8 cellular contexts compared by ENCODE assay signal in the genomic region with DNA sequence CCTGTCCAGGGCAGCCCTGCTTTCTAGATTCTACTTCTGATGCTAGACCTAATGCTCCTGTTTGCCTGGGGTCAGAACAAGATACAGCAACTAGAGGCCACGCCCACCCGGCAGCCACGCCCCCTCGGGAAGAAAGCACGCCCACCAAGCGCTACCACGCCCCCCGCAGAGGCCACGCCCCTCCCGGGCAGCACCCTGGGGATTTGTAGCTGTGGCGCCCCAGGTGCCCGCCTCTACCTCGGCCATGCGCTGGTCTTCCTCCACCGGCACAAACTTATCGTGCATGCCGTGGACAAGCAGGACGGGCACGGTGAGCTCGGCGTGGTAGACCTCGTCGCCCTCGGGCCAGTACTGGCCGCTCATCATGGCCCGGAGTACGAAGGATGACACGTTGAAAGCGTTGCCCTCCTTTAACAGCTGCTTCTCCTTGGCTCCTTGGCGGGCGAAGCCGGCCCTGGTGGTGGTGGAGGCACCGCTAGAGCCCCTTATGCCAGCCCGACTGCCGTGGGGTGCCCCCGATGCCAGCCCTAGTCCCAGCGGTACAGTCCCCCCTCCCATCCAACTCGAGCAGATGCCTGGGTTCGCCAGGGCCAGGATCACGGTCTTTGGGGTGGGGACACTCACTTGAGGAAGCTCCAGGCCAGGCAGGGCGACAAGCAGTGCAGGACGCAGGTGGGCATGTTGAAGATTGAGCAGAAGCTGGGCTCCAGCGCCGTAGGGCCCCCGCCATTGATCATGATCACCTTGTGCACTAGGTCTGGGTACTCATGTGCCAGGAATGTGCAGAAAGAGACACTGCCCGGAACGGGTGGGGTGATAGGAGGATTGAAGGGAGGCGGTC. TPM values are rescaled to one million over a fixed set of nuclear protein-coding genes. Genes with fewer than 3 reads are reported as not detected.
DNase-seq lines count a peak whose midpoint lies in the region; ATAC-seq and FAIRE-seq lines count a peak whose summit lies in the region.

No MANE protein-coding gene starts in this region.

- ATAC-seq in HG03025 (IDR thresholded peaks at IDR 0.05; ENCODE audit: low FRiP score, unreplicated experiment) (no peak), HG03097 (IDR thresholded peaks at IDR 0.05; ENCODE audit: low FRiP score, unreplicated experiment) (no peak), GM19463 (IDR thresholded peaks at IDR 0.05; ENCODE audit: unreplicated experiment) (no peak)

- H3K4me1 ChIP-seq in SJCRH30 = no peaks in the 10 kb centered on the region

- H3K36me3 ChIP-seq in SJCRH30 = peaks cover 33% of the 10 kb centered on the region

- H3K4me3 ChIP-seq in SJCRH30 = no peak overlapping the region

- FAIRE-seq in GM19239 (lab: Jason Lieb, UNC) = no peak

- DNase-seq in GM19239 (ENCODE audit: insufficient read length, low spot score) (peak; percentile 44), SJCRH30 (peak; percentile 48 to 60), astrocyte of the hippocampus (ENCODE audit: low read depth, low spot score) (peak; percentile 29), HCEC 1CT (no peak)
- peak; percentile 67 to 76 for DNase-seq in stimulated activated CD4-positive, alpha-beta T cell treated with anti-CD3 and anti-CD28 coated beads, Interleukin-2, amount 100 ng/mL, for 24 hours

- H3K27me3 ChIP-seq in SJCRH30 = no peaks in the 10 kb centered on the region

- H3K9me3 ChIP-seq in SJCRH30 (replicated peaks) = peaks cover 4% of the 10 kb centered on the region; the same call in 1 of the 2 replicates

- no peak overlapping the region for H3K27ac ChIP-seq in SJCRH30

RNA-seq across cellular contexts. Expression of a gene that starts 9.0 kb away (rescaled TPM):
- 26.4 and 27.2 TPM in 2 replicates for total RNA-seq in SJCRH30 (2014; rRNA removed; shearing (Covaris generic))

RNA-seq across cellular contexts. Expression of a gene that starts 11.4 kb away (rescaled TPM):
- 68.5 and 69.0 TPM in 2 replicates for total RNA-seq in SJCRH30 (2014; rRNA removed; shearing (Covaris generic))

RNA-seq across cellular contexts. Expression of a gene that starts 12.6 kb away (rescaled TPM):
- total RNA-seq in SJCRH30 (2014; rRNA removed; shearing (Covaris generic)) = 0.49 and 0.66 TPM in 2 replicates

RNA-seq across cellular contexts. Expression of a gene that starts 15.1 kb away (rescaled TPM):
- total RNA-seq in SJCRH30 (2014; rRNA removed; shearing (Covaris generic)) = 34.2 and 37.5 TPM in 2 replicates

RNA-seq across cellular contexts. Expression of a gene that starts 27.0 kb away (rescaled TPM):
- total RNA-seq in SJCRH30 (2014; rRNA removed; shearing (Covaris generic)) = 96.0 and 98.5 TPM in 2 replicates
